In genomic region chr19:34926361-34926684, GRCh38 we compare ENCODE assay signal across 9 cellular contexts. TPM values are rescaled to one million over a fixed set of nuclear protein-coding genes. Genes with fewer than 3 reads are reported as not detected.
DNase-seq lines count a peak whose midpoint lies in the region; ATAC-seq and TF ChIP-seq lines count a peak whose summit lies in the region.
"Had no signal": no experiment of that assay in that cellular context is flagged by ENCODE, and none has a peak within 500 bp of the region (broad histone marks: within the 10 kb centered on the region; RNA-seq: fewer than 3 reads in every experiment).

No MANE protein-coding gene starts in this region.

- in situ Hi-C loops in astrocyte of the cerebellum (cut with HindIII; ENCODE audit: low sequenced_read_pairs) (no loop called here), transverse colon (cut with MboI; ENCODE audit: low pct_ligation_motif_present in 1 of 4, low pct_unique_long_range_greater_than_20kb in 1 of 4, low sequenced_read_pairs in 3 of 4) (no loop called here)

- TF ChIP-seq CTCF in cardiac muscle cell (IDR thresholded peaks at IDR 0.05; ENCODE audit: low read depth, low read length) (no peak), astrocyte of the cerebellum (IDR thresholded peaks at IDR 0.05; ENCODE audit: low read depth, low read length, missing control alignments) (no peak), lower lobe of right lung (IDR thresholded peaks at IDR 0.05) (no peak), transverse colon (IDR thresholded peaks at IDR 0.05) (no peak)

- no peak overlapping the region for H3K27ac ChIP-seq in cardiac muscle cell
- H3K27ac ChIP-seq in lower lobe of right lung = peak overlapping the region; percentile 80
- H3K27ac ChIP-seq in transverse colon = peak overlapping the region; percentile 72 to 89 (median 86)
- H3K27ac ChIP-seq: KMS-11 had no signal

- intact Hi-C loops in left cardiac atrium (cut with DNase I) = loop anchor here in 1 of 2 donors (2.0 kb wide), 1 partner anchor 192 kb away; the partner anchor contains the start of gene ZNF181
- intact Hi-C loops in lower lobe of right lung (cut with DNase I) = no loop called here
- intact Hi-C loops in transverse colon (cut with DNase I; ENCODE audit: low total_unique reads) = no loop called here

- no peaks in the 10 kb centered on the region for H3K9me3 ChIP-seq in cardiac muscle cell (ENCODE audit: low read depth)
- H3K9me3 ChIP-seq in lower lobe of right lung = no peaks in the 10 kb centered on the region
- H3K9me3 ChIP-seq in transverse colon = no peaks in the 10 kb centered on the region

- no peaks in the 10 kb centered on the region for H3K27me3 ChIP-seq in cardiac muscle cell
- H3K27me3 ChIP-seq in lower lobe of right lung (ENCODE audit: low read depth) = no peaks in the 10 kb centered on the region
- no peaks in the 10 kb centered on the region for H3K27me3 ChIP-seq in transverse colon

- H3K4me1 ChIP-seq in cardiac muscle cell (ENCODE audit: low read depth) (no peaks in the 10 kb centered on the region), lower lobe of right lung (peaks cover 12% of the 10 kb centered on the region), transverse colon (peaks cover 5 to 17% (median 12%) of the 10 kb centered on the region in 4 donors)

- ATAC-seq in left cardiac atrium = no peak
- no peak for ATAC-seq in lower lobe of right lung
- ATAC-seq in GM18858 (IDR thresholded peaks at IDR 0.05; ENCODE audit: unreplicated experiment) = no peak

- 67% methylated on average over 3 of the region's 3 CpGs for WGBS in transverse colon (ENCODE audit: low coverage in 1 of 2), 2 donors

- no peak for TF ChIP-seq EP300 in transverse colon (IDR thresholded peaks at IDR 0.05; ENCODE audit: low read depth)

- no peak for DNase-seq in cardiac muscle cell (ENCODE audit: low read depth in 1 of 2, low spot score in 1 of 2)
- no peak for DNase-seq in left cardiac atrium
- DNase-seq in astrocyte of the cerebellum (ENCODE audit: low read depth) = no peak
- no peak for DNase-seq in lower lobe of right lung
- no peak for DNase-seq in transverse colon
- DNase-seq in DMS 273 (lab: John Stamatoyannopoulos, UW; ENCODE audit: unreplicated experiment) = no peak
- no peak for DNase-seq in activated effector memory CD4-positive, alpha-beta T cell treated with Interleukin-2 at 50 U/mL for 16 hours

- H3K4me3 ChIP-seq in cardiac muscle cell = peak overlapping the region; percentile 65
- H3K4me3 ChIP-seq in astrocyte of the cerebellum (ENCODE audit: low read depth, low read length) = peak overlapping the region; percentile 63
- peak overlapping the region; percentile 85 for H3K4me3 ChIP-seq in lower lobe of right lung
- peak overlapping the region in 3 of 4 donors; percentile 64 to 71 (median 68) for H3K4me3 ChIP-seq in transverse colon

- H3K36me3 ChIP-seq in cardiac muscle cell (no peaks in the 10 kb centered on the region), lower lobe of right lung (peaks cover 15% of the 10 kb centered on the region), transverse colon (no peaks in the 10 kb centered on the region)

- TF ChIP-seq POLR2A in transverse colon (IDR thresholded peaks at IDR 0.05) = no peak

RNA-seq across cellular contexts. Expression of gene ZNF30, which starts 0.4 kb away (rescaled TPM):
- total RNA-seq in cardiac muscle cell = 4.6 and 4.7 TPM in 2 replicates
- polyA plus RNA-seq in cardiac muscle cell = 4.1 and 7.8 TPM in 2 replicates
- 1 to 10 TPM; 1.4 to 2.6 TPM for total RNA-seq in left cardiac atrium
- total RNA-seq in lower lobe of right lung = 3.5 TPM
- 1 to 10 TPM in 2 of 4 donors, not detected in 2; 1.4 to 2.2 TPM for total RNA-seq in transverse colon

RNA-seq across cellular contexts. Expression of gene ZNF792, which starts 37.7 kb away (rescaled TPM):
- total RNA-seq in cardiac muscle cell = 8.9 and 14.0 TPM in 2 replicates
- 2.6 and 4.6 TPM in 2 replicates for polyA plus RNA-seq in cardiac muscle cell
- 1 to 10 TPM; 3.1 to 5.5 TPM for total RNA-seq in left cardiac atrium
- total RNA-seq in lower lobe of right lung = 12.1 TPM
- total RNA-seq in transverse colon = 1 to 10 TPM; 3.4 to 8.4 (median 6.5) TPM
